Comparison of ENCODE assay signal across 1 cellular context in genomic region chr13:102847272-102848234, GRCh38.
A peak's percentile ranks its signal among the peaks of the same experiment; 100 is the strongest.
TF ChIP-seq lines count a peak whose summit lies in the region.

No MANE protein-coding gene starts in this region.

TF ChIP-seq in HepG2, 621 proteins besides CTCF, POLR2A, EP300 and RAD21:
- TF ChIP-seq CBFB (CRISPR knock-in tag; IDR thresholded peaks at IDR 0.05), result no peak
- TF ChIP-seq MLXIP (CRISPR knock-in tag; IDR thresholded peaks at IDR 0.05; ENCODE audit: borderline replicate concordance), result no peak
- TF ChIP-seq MTA3 (CRISPR knock-in tag; IDR thresholded peaks at IDR 0.05), result no peak
- TF ChIP-seq RFXANK (CRISPR knock-in tag; IDR thresholded peaks at IDR 0.05), result no peak
- 0 out of 2 replicates have a peak, but pooled peaks have one; percentile 22 for TF ChIP-seq MAX (IDR thresholded peaks at IDR 0.05)
- 0 out of 2 replicates have a peak, but pooled peaks have one; percentile 20 for TF ChIP-seq RXRB (CRISPR knock-in tag; IDR thresholded peaks at IDR 0.05; ENCODE audit: borderline replicate concordance)
- TF ChIP-seq ZBTB3 (CRISPR knock-in tag; IDR thresholded peaks at IDR 0.05; ENCODE audit: borderline replicate concordance, low read depth), result no peak
- no peak for TF ChIP-seq ZNF558 (CRISPR knock-in tag; IDR thresholded peaks at IDR 0.05; ENCODE audit: borderline replicate concordance)
- TF ChIP-seq ZNF20 (CRISPR knock-in tag; IDR thresholded peaks at IDR 0.05), result no peak
- no peak for TF ChIP-seq CC2D1A (CRISPR knock-in tag; IDR thresholded peaks at IDR 0.05)
- no peak for TF ChIP-seq ZNF800 (CRISPR knock-in tag; IDR thresholded peaks at IDR 0.05)
- peak; percentile 70 for TF ChIP-seq STAG1 (CRISPR knock-in tag; IDR thresholded peaks at IDR 0.05)
- peak; percentile 9 for TF ChIP-seq ASH2L (IDR thresholded peaks at IDR 0.05; ENCODE audit: insufficient read length, low read depth, low read length)
- TF ChIP-seq GZF1 (CRISPR knock-in tag; IDR thresholded peaks at IDR 0.05), result no peak
- 0 out of 2 replicates have a peak, but pooled peaks have one; percentile 47 for TF ChIP-seq SMC3 (IDR thresholded peaks at IDR 0.05; ENCODE audit: low read length)
- no peak for TF ChIP-seq ZSCAN29 (CRISPR knock-in tag; conservative IDR thresholded peaks at IDR 0.05)
- TF ChIP-seq PPARG (CRISPR knock-in tag; conservative IDR thresholded peaks at IDR 0.05), result 0 out of 2 replicates have a peak, but pooled peaks have one; percentile 21
